In genomic region chr14:36405589-36406274, GRCh38 we compare ENCODE assay signal across 22 cellular contexts.
DNase-seq lines count a peak whose midpoint lies in the region; ATAC-seq, FAIRE-seq and TF ChIP-seq lines count a peak whose summit lies in the region.
"Had no signal": no experiment of that assay in that cellular context is flagged by ENCODE, and none has a peak within 500 bp of the region (broad histone marks: within the 10 kb centered on the region; RNA-seq: fewer than 3 reads in every experiment).

No MANE protein-coding gene starts in this region.

- ATAC-seq in HG02885 (IDR thresholded peaks at IDR 0.05; ENCODE audit: poor library complexity, unreplicated experiment): peak; percentile 69
- no peak for ATAC-seq in HG03159 (IDR thresholded peaks at IDR 0.05; ENCODE audit: unreplicated experiment)
- ATAC-seq: A549; CD8-positive, alpha-beta T cell had no signal

- H3K9ac ChIP-seq in MM.1S (ENCODE audit: low read length) (no peak overlapping the region), OCI-LY3 (ENCODE audit: low read length) (no peak overlapping the region)
- H3K9ac ChIP-seq: BLaER1 treated with 17β-estradiol and CSF1 and Interleukin-3, amounts not matched to agents 10 nM and 100 nM had no signal

- intact Hi-C loops in posterior vena cava (cut with DNase I): no loop called here

- H3K27ac ChIP-seq in MM.1S (ENCODE audit: low read length) (no peak overlapping the region), OCI-LY3 (ENCODE audit: low read length) (0 out of 2 replicates have a peak overlapping the region, but pooled peaks have one; percentile 20)
- H3K27ac ChIP-seq: A549; BLaER1 treated with 17β-estradiol and CSF1 and Interleukin-3, amounts not matched to agents 10 nM and 100 nM; C4-2B had no signal

- H3K36me3 ChIP-seq in MM.1S (replicated peaks; ENCODE audit: insufficient read depth, low read length) (no peaks in the 10 kb centered on the region), OCI-LY3 (replicated peaks; ENCODE audit: low read depth, low read length) (no peaks in the 10 kb centered on the region)
- H3K36me3 ChIP-seq: BLaER1 treated with 17β-estradiol and CSF1 and Interleukin-3, amounts not matched to agents 10 nM and 100 nM had no signal

- no peak overlapping the region for H3K27ac Mint-ChIP-seq in osteocyte (ENCODE audit: unreplicated experiment)
- H3K27ac Mint-ChIP-seq: B cell; CD4-positive, alpha-beta T cell; CD8-positive, alpha-beta T cell had no signal

- FAIRE-seq in GM19239 (lab: Jason Lieb, UNC): no peak
- FAIRE-seq: A549, D721Med, G401.6, GM12891, GM18507 had no signal

- H3K4me3 Mint-ChIP-seq in osteocyte (ENCODE audit: unreplicated experiment): no peak overlapping the region
- H3K4me3 Mint-ChIP-seq: B cell; CD4-positive, alpha-beta T cell; CD8-positive, alpha-beta T cell had no signal

- TF ChIP-seq CTCF in MM.1S (IDR thresholded peaks at IDR 0.05; ENCODE audit: low read length): no peak
- TF ChIP-seq CTCF in OCI-LY3 (IDR thresholded peaks at IDR 0.05; ENCODE audit: low read depth, low read length): no peak
- TF ChIP-seq CTCF in osteocyte (IDR thresholded peaks at IDR 0.05): no peak

- H3K36me3 Mint-ChIP-seq in osteocyte (ENCODE audit: unreplicated experiment): no peaks in the 10 kb centered on the region
- H3K36me3 Mint-ChIP-seq: CD8-positive, alpha-beta T cell had no signal

- H3K9me3 Mint-ChIP-seq in osteocyte (ENCODE audit: unreplicated experiment): no peaks in the 10 kb centered on the region
- H3K9me3 Mint-ChIP-seq: CD4-positive, alpha-beta T cell had no signal

- DNase-seq in MM.1S (no peak), posterior vena cava (ENCODE audit: low spot score) (no peak), GM19239 (ENCODE audit: insufficient read length, low spot score) (no peak), osteocyte (ENCODE audit: extremely low spot score, unreplicated experiment) (no peak)
- DNase-seq: AML-193; Caco-2; Calu3; CD4-positive, alpha-beta T cell; CD8-positive, alpha-beta T cell; DMS79 treated with DMSO at 0.1 percent for 48 hours; GF-D8 had no signal

- no peaks in the 10 kb centered on the region for H3K9me2 ChIP-seq in MM.1S (replicated peaks; ENCODE audit: insufficient read depth, low read length)

- H3K9me3 ChIP-seq in MM.1S (replicated peaks; ENCODE audit: insufficient read depth, low read length) (no peaks in the 10 kb centered on the region), OCI-LY3 (ENCODE audit: insufficient read depth, low read length) (no peaks in the 10 kb centered on the region)
- H3K9me3 ChIP-seq: A549, Caco-2 had no signal

- H3K4me1 ChIP-seq in MM.1S (ENCODE audit: low read length): peaks cover 13% of the 10 kb centered on the region
- peaks cover 23% of the 10 kb centered on the region for H3K4me1 ChIP-seq in OCI-LY3 (ENCODE audit: low read length)
- H3K4me1 ChIP-seq: A549, Caco-2 had no signal

- H2AFZ ChIP-seq in MM.1S (ENCODE audit: low read length) (no peak overlapping the region), OCI-LY3 (ENCODE audit: low read depth, low read length) (no peak overlapping the region)

- H3K4me3 ChIP-seq in MM.1S (ENCODE audit: low read length) (no peak overlapping the region), OCI-LY3 (ENCODE audit: low read length) (no peak overlapping the region)
- H3K4me3 ChIP-seq: A549; BLaER1 treated with 17β-estradiol and CSF1 and Interleukin-3, amounts not matched to agents 10 nM and 100 nM had no signal

- H3K4me1 Mint-ChIP-seq in osteocyte (ENCODE audit: unreplicated experiment): no peaks in the 10 kb centered on the region
- H3K4me1 Mint-ChIP-seq: B cell had no signal

- no peaks in the 10 kb centered on the region for H3K27me3 ChIP-seq in MM.1S (replicated peaks; ENCODE audit: insufficient read depth, low read length)
- H3K27me3 ChIP-seq in OCI-LY3 (ENCODE audit: low read depth, low read length): no peaks in the 10 kb centered on the region
- H3K27me3 ChIP-seq: BLaER1 treated with 17β-estradiol and CSF1 and Interleukin-3, amounts not matched to agents 10 nM and 100 nM had no signal

- H3F3A ChIP-seq in MM.1S (ENCODE audit: insufficient read depth, low read length): no peaks in the 10 kb centered on the region

- H4K20me1 ChIP-seq in MM.1S (ENCODE audit: insufficient read depth, low read length) (no peaks in the 10 kb centered on the region), OCI-LY3 (ENCODE audit: insufficient read depth, low read length) (no peaks in the 10 kb centered on the region)
- H4K20me1 ChIP-seq: BLaER1 treated with 17β-estradiol and CSF1 and Interleukin-3, amounts not matched to agents 10 nM and 100 nM had no signal

- no peaks in the 10 kb centered on the region for H3K27me3 Mint-ChIP-seq in osteocyte (ENCODE audit: unreplicated experiment)

- H3K4me2 ChIP-seq in MM.1S (ENCODE audit: low read depth, low read length) (peak overlapping the region; percentile 21; the same call in 1 of the 2 replicates), OCI-LY3 (ENCODE audit: low read length) (peak overlapping the region; percentile 45)
- H3K4me2 ChIP-seq: A549; BLaER1 treated with 17β-estradiol and CSF1 and Interleukin-3, amounts not matched to agents 10 nM and 100 nM had no signal

- H3K79me2 ChIP-seq in MM.1S (ENCODE audit: low read length) (no peaks in the 10 kb centered on the region), OCI-LY3 (ENCODE audit: low read length) (no peaks in the 10 kb centered on the region)
